Comparison of ENCODE assay signal across 8 cellular contexts in the genomic region with DNA sequence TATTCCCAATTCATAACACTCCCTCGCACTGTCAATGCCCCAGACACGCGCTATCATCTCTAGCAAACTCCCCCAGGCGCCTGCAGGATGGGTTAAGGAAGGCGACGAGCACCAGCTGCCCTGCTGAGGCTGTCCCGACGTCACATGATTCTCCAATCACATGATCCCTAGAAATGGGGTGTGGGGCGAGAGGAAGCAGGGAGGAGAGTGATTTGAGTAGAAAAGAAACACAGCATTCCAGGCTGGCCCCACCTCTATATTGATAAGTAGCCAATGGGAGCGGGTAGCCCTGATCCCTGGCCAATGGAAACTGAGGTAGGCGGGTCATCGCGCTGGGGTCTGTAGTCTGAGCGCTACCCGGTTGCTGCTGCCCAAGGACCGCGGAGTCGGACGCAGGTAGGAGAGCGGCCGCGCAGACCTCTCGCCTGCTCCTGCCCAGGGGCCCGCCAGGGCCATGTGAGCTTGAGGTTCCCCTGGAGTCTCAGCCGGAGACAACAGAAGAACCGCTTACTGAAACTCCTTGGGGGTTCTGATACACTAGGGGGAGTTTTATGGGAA. TPM values are rescaled to one million over a fixed set of nuclear protein-coding genes. Genes with fewer than 3 reads are reported as not detected.
DNase-seq lines count a peak whose midpoint lies in the region; ATAC-seq, FAIRE-seq and TF ChIP-seq lines count a peak whose summit lies in the region.

Gene GRN (plus strand): TSS at position 364 of the 558 bp plus-strand sequence. CDS start 3,863 bp downstream, outside the sequence.

- intact Hi-C loops in HepG2 (cut with micrococcal nuclease; ENCODE audit: unreplicated experiment): loop anchor here (2.0 kb wide), 1 partner anchor 18 kb away; no protein-coding TSS in a partner anchor

- TF ChIP-seq CTCF in HepG2 (CRISPR knock-in tag; IDR thresholded peaks at IDR 0.05): no peak

- H3K79me2 ChIP-seq in HepG2 (ENCODE audit: insufficient read depth, low read length): peaks cover 4% of the 10 kb centered on the region

- peaks cover 0 to 10% of the 10 kb centered on the region in 2 experiments; a peak in 1 of 5 replicates for H3K27me3 ChIP-seq in HepG2 (ENCODE audit: control insufficient read depth in 1 of 2, insufficient read depth in 2 of 2, low read length in 2 of 2)

- H3K9ac ChIP-seq in HepG2 (ENCODE audit: insufficient read depth, low read depth, low read length): peak within 1 kb of the TSS; percentile 85

- peak; percentile 96 for TF ChIP-seq POLR2A in GM19099 (IDR thresholded peaks at IDR 0.05; ENCODE audit: extremely low read depth, insufficient read length, low read depth)
- peak; percentile 92 to 97 for TF ChIP-seq POLR2A in HepG2 (IDR thresholded peaks at IDR 0.05; ENCODE audit: insufficient read depth in 1 of 2, low read depth in 2 of 2, low read length in 2 of 2)

- TF ChIP-seq RAD21 in HepG2 (CRISPR knock-in tag; IDR thresholded peaks at IDR 0.05): no peak; the same call in 1 of the 2 replicates

- FAIRE-seq in HepG2 (lab: Jason Lieb, UNC): peak; percentile 99

- peaks cover 0 to 8% of the 10 kb centered on the region in 2 experiments; a peak in 1 of 5 replicates for H3K36me3 ChIP-seq in HepG2 (replicated peaks in 1 of 2; ENCODE audit: control insufficient read depth in 1 of 2, insufficient read depth in 2 of 2, low read length in 2 of 2)

- no peaks in the 10 kb centered on the region for H4K20me1 ChIP-seq in HepG2 (ENCODE audit: insufficient read depth, low read length)

- POLR2A ChIA-PET in HepG2 (lab: Yijun Ruan, JAX): interaction anchor here (0.8 to 2.9 kb wide), 19 partner anchors 11 to 221 kb away, joined by 3 to 24 read pairs (median 8); partner anchors contain the start of genes FAM171A2, HDAC5, RUNDC3A and SLC25A39

- peak within 1 kb of the TSS; percentile 96 for H3K4me2 ChIP-seq in HepG2 (ENCODE audit: low read depth, low read length)

- peaks cover 25% of the 10 kb centered on the region for H3K4me1 ChIP-seq in HepG2 (ENCODE audit: insufficient read depth, low read length)

- TF ChIP-seq EP300 in HepG2 (IDR thresholded peaks at IDR 0.05; ENCODE audit: low read depth in 2 of 2, low read length in 2 of 2) (peak in 1 of 2 experiments; percentile 63; a peak in 2 of 4 replicates), HepG2 (CRISPR knock-in tag; IDR thresholded peaks at IDR 0.05; ENCODE audit: borderline replicate concordance) (peak; percentile 84; the same call in 1 of the 2 replicates)

- peak within 1 kb of the TSS; percentile 86 to 99 (median 95) for H3K4me3 ChIP-seq in HepG2 (replicated peaks in 1 of 3; ENCODE audit: insufficient read depth in 1 of 3, low read depth in 2 of 3, low read length in 3 of 3)

- WGBS in HepG2 (ENCODE audit: low lambda C conversion rate): 0% methylated on average over 17 of the region's 26 CpGs

- peak within 1 kb of the TSS; percentile 68 for H3K27ac ChIP-seq in HepG2 (ENCODE audit: extremely low read length, insufficient read depth, low read length)

- no TSS peak for BruUV-seq in HepG2 (replicated peaks; lab: Mats Ljungman, UMichigan)

- CTCF ChIA-PET in HepG2 (lab: Yijun Ruan, JAX; ENCODE audit: low intra/inter-chr PET ratio, low total read pairs): interaction anchor here (1.6 to 2.2 kb wide), 2 partner anchors 13 to 141 kb away, joined by 5 to 6 read pairs; no protein-coding TSS in a partner anchor

- DNase-seq in AG20443 (ENCODE audit: low spot score) (peak; percentile 98), NCI-H748 treated with DMSO at 0.1 percent for 48 hours (lab: John Stamatoyannopoulos, UW) (peak; percentile 99), dermis microvascular lymphatic vessel endothelial cell (ENCODE audit: low read depth in 2 of 2) (peak; percentile 99), HepG2 (ENCODE audit: low spot score) (peak; percentile 100)
- DNase-seq in activated CD4-positive, alpha-beta T cell treated with anti-CD3 and anti-CD28 coated beads, Interleukin-2, amount 50 U/mL, for 48 hours: peak; percentile 85 to 91
- peak; percentile 77 for DNase-seq in stimulated activated CD4-positive, alpha-beta T cell treated with anti-CD3 and anti-CD28 coated beads, Interleukin-4, amount 100 ng/mL, for 1 hour

- in situ Hi-C loops in HepG2 (cut with HindIII; ENCODE audit: extremely low pct_ligation_motif_present, low pct_unique_long_range_greater_than_20kb): no loop called here

- ATAC-seq in HG03469 (IDR thresholded peaks at IDR 0.05; ENCODE audit: unreplicated experiment) (peak; percentile 31), HepG2 (peak; percentile 98)

- H3K9me3 ChIP-seq in HepG2 (ENCODE audit: low read length): no peaks in the 10 kb centered on the region

- H2AFZ ChIP-seq in HepG2 (ENCODE audit: low read length): peak within 1 kb of the TSS; percentile 43

TF ChIP-seq in HepG2, 621 proteins besides CTCF, POLR2A, EP300 and RAD21 (continues in another document):
- no peak for TF ChIP-seq ZNF550 (CRISPR knock-in tag; IDR thresholded peaks at IDR 0.05; ENCODE audit: borderline replicate concordance)
- peak; percentile 25; the same call in 1 of the 2 replicates for TF ChIP-seq GLI4 (CRISPR knock-in tag; IDR thresholded peaks at IDR 0.05; ENCODE audit: borderline replicate concordance)
- TF ChIP-seq, protein P1, sequence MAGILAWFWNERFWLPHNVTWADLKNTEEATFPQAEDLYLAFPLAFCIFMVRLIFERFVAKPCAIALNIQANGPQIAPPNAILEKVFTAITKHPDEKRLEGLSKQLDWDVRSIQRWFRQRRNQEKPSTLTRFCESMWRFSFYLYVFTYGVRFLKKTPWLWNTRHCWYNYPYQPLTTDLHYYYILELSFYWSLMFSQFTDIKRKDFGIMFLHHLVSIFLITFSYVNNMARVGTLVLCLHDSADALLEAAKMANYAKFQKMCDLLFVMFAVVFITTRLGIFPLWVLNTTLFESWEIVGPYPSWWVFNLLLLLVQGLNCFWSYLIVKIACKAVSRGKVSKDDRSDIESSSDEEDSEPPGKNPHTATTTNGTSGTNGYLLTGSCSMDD (CRISPR knock-in tag; IDR thresholded peaks at IDR 0.05): no peak
- TF ChIP-seq, protein P2, sequence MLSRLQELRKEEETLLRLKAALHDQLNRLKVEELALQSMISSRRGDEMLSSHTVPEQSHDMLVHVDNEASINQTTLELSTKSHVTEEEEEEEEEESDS (CRISPR knock-in tag; IDR thresholded peaks at IDR 0.05; ENCODE audit: borderline replicate concordance): no peak
- TF ChIP-seq ZNF660 (CRISPR knock-in tag; IDR thresholded peaks at IDR 0.05; ENCODE audit: borderline replicate concordance, low read depth): no peak
- TF ChIP-seq ATF1 (CRISPR knock-in tag; IDR thresholded peaks at IDR 0.05): no peak
- TF ChIP-seq ZBTB7B (CRISPR knock-in tag; IDR thresholded peaks at IDR 0.05): no peak; the same call in none of the 2 replicates
- TF ChIP-seq ZNF674 (CRISPR knock-in tag; IDR thresholded peaks at IDR 0.05; ENCODE audit: low read depth): no peak
- TF ChIP-seq TBX3 (IDR thresholded peaks at IDR 0.05; ENCODE audit: borderline replicate concordance): peak; percentile 12; the same call in 1 of the 2 replicates
- TF ChIP-seq SCMH1 (CRISPR knock-in tag; IDR thresholded peaks at IDR 0.05; ENCODE audit: borderline replicate concordance): no peak
- TF ChIP-seq ZNF704 (CRISPR knock-in tag; IDR thresholded peaks at IDR 0.05; ENCODE audit: borderline replicate concordance): peak; percentile 66; the same call in 1 of the 2 replicates
- TF ChIP-seq, protein P3, sequence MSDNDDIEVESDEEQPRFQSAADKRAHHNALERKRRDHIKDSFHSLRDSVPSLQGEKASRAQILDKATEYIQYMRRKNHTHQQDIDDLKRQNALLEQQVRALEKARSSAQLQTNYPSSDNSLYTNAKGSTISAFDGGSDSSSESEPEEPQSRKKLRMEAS (IDR thresholded peaks at IDR 0.05): peak; percentile 91
- peak; percentile 79 for TF ChIP-seq CREM (IDR thresholded peaks at IDR 0.05)
- no peak; the same call in 1 of the 2 replicates for TF ChIP-seq CREM (CRISPR knock-in tag; IDR thresholded peaks at IDR 0.05)
- peak; percentile 37; the same call in 1 of the 2 replicates for TF ChIP-seq RARA (CRISPR knock-in tag; IDR thresholded peaks at IDR 0.05)
- no peak for TF ChIP-seq SRSF9 (IDR thresholded peaks at IDR 0.05; ENCODE audit: borderline replicate concordance, insufficient read depth, low read depth, low read length, poor library complexity, severe bottlenecking)

RNA-seq across cellular contexts. Expression of gene GRN, which starts in this region (rescaled TPM):
- total RNA-seq in dermis microvascular lymphatic vessel endothelial cell: 341 and 1,059 TPM in 2 replicates
- 41.2 and 86.6 TPM in 2 replicates for total RNA-seq in HepG2 (2016; rRNA removed; fragmentation: Illumina TruSeq; extraction: Trizol)
- total RNA-seq in HepG2 (2016; cell fraction: cytosol; rRNA removed; fragmentation: Illumina TruSeq; extraction: Trizol; ENCODE audit: low read depth): 14.7 and 16.4 TPM in 2 replicates
- 36.4 and 95.6 TPM in 2 replicates for total RNA-seq in HepG2 (2016; cell fraction: insoluble cytoplasmic fraction; rRNA removed; fragmentation: Illumina TruSeq; extraction: Trizol)
- 24.9 and 32.7 TPM in 2 replicates for total RNA-seq in HepG2 (2016; cell fraction: membrane; rRNA removed; fragmentation: Illumina TruSeq; extraction: Trizol)
- 81.7 and 101 TPM in 2 replicates for total RNA-seq in HepG2 (2016; cell fraction: nucleus; rRNA removed; fragmentation: Illumina TruSeq; extraction: Trizol)
- polyA plus RNA-seq in HepG2 (2011; rRNA removed): 143 and 195 TPM in 2 replicates
- polyA plus RNA-seq in HepG2 (2011; cell fraction: cytosol; rRNA removed): 82.9 and 130 TPM in 2 replicates
- polyA plus RNA-seq in HepG2 (2011; cell fraction: nucleus; rRNA removed): 653 and 705 TPM in 2 replicates
- polyA plus RNA-seq in HepG2 (2012): 166 and 219 TPM in 2 replicates
- polyA plus RNA-seq in HepG2 (2016; cell fraction: cytosol; fragmentation: Illumina TruSeq; extraction: Trizol; ENCODE audit: low read depth): 23.3 and 23.7 TPM in 2 replicates
- polyA plus RNA-seq in HepG2 (2016; cell fraction: insoluble cytoplasmic fraction; fragmentation: Illumina TruSeq; extraction: Trizol; ENCODE audit: low read depth): 50.3 and 62.4 TPM in 2 replicates
- 32.0 and 32.7 TPM in 2 replicates for polyA plus RNA-seq in HepG2 (2016; cell fraction: membrane; fragmentation: Illumina TruSeq; extraction: Trizol; ENCODE audit: low read depth)
- polyA plus RNA-seq in HepG2 (2016; cell fraction: nucleus; fragmentation: Illumina TruSeq; extraction: Trizol; ENCODE audit: insufficient read depth, low read depth): 211 and 219 TPM in 2 replicates
- polyA minus RNA-seq in HepG2 (2011; rRNA and poly(A)+ RNA removed; ENCODE audit: low replicate concordance): 65.4 and 170 TPM in 2 replicates
- 146 and 172 TPM in 2 replicates for polyA minus RNA-seq in HepG2 (2011; cell fraction: cytosol; rRNA and poly(A)+ RNA removed)
- 48.2 and 74.1 TPM in 2 replicates for polyA minus RNA-seq in HepG2 (2011; cell fraction: nucleus; rRNA and poly(A)+ RNA removed)

Comparison
In these comparisons a context has a peak if more than half of its experiments do, and no peak if none do; other contexts are left out.
1. Peak in every context shown above with its lines: DNase-seq, ATAC-seq, H3K4me3 ChIP-seq and H3K27ac ChIP-seq.